1 cellular context compared by ENCODE assay signal in genomic region chr7:73623798-73624668, GRCh38.
TF ChIP-seq lines count a peak whose summit lies in the region.

Gene MLXIPL (minus strand): TSS chr7:73624522. CDS start chr7:73624492, 30 bp downstream.

TF ChIP-seq in K562, 482 proteins besides CTCF, POLR2A, EP300 and RAD21 (continued from another document and continues in another):
- TF ChIP-seq ARID4B (CRISPR knock-in tag; IDR thresholded peaks at IDR 0.05) (peak; percentile 39; the same call in 1 of the 2 replicates), CBFA2T2 (conservative IDR thresholded peaks at IDR 0.05) (no peak), ZNF253 (CRISPR knock-in tag; conservative IDR thresholded peaks at IDR 0.05) (no peak), DLX4 (CRISPR knock-in tag; IDR thresholded peaks at IDR 0.05) (no peak), ESRRB (CRISPR knock-in tag; IDR thresholded peaks at IDR 0.05; ENCODE audit: borderline replicate concordance) (no peak), POLR2H (tag; IDR thresholded peaks at IDR 0.05; ENCODE audit: low read depth) (no peak), HIVEP1 (CRISPR knock-in tag; IDR thresholded peaks at IDR 0.05) (no peak), NRF1 (conservative IDR thresholded peaks at IDR 0.05 in 1 of 2, IDR thresholded peaks at IDR 0.05 in 1 of 2) (peak; percentile 86 to 88), PHF8 (IDR thresholded peaks at IDR 0.05; ENCODE audit: borderline replicate concordance, low read length) (peak; percentile 86; the same call in 1 of the 2 replicates), ZNF347 (CRISPR knock-in tag; IDR thresholded peaks at IDR 0.05; ENCODE audit: low read depth) (no peak), YY1 (IDR thresholded peaks at IDR 0.05; ENCODE audit: borderline replicate concordance in 1 of 3, control insufficient read depth in 1 of 3, extremely low read depth in 1 of 3, insufficient read depth in 3 of 3, insufficient read length in 1 of 3, insufficient replicate concordance in 2 of 3, low read depth in 1 of 3, low read length in 2 of 3) (peak; percentile 56 to 90 (median 81)), ZNF668 (CRISPR knock-in tag; IDR thresholded peaks at IDR 0.05) (peak; percentile 23; the same call in 1 of the 2 replicates), NELFE (IDR thresholded peaks at IDR 0.05; ENCODE audit: insufficient read depth, insufficient read length) (no peak), TBL1XR1 (IDR thresholded peaks at IDR 0.05; ENCODE audit: low read length in 2 of 2) (peak in 1 of 2 experiments; percentile 40; a peak in 1 of 4 replicates), POLR2AphosphoS2 (IDR thresholded peaks at IDR 0.05; ENCODE audit: low read length) (no peak), MBD2 (IDR thresholded peaks at IDR 0.05; ENCODE audit: borderline replicate concordance, low read depth) (peak; percentile 17; the same call in 1 of the 2 replicates), RNF2 (IDR thresholded peaks at IDR 0.05) (peak; percentile 45; the same call in 1 of the 2 replicates), NBN (IDR thresholded peaks at IDR 0.05; ENCODE audit: low read depth) (no peak), CHD2 (IDR thresholded peaks at IDR 0.05; ENCODE audit: low read depth, low read length) (no peak), CREB1 (IDR thresholded peaks at IDR 0.05) (no peak; the same call in 1 of the 2 replicates), CREB1 (CRISPR knock-in tag; IDR thresholded peaks at IDR 0.05) (no peak), IRF1 (CRISPR knock-in tag; IDR thresholded peaks at IDR 0.05; ENCODE audit: borderline replicate concordance) (no peak), VEZF1 (CRISPR knock-in tag; IDR thresholded peaks at IDR 0.05) (peak; percentile 19; the same call in 1 of the 2 replicates), ZNF717 (CRISPR knock-in tag; IDR thresholded peaks at IDR 0.05) (no peak), MECOM (CRISPR knock-in tag; IDR thresholded peaks at IDR 0.05) (no peak), HMGN3 (IDR thresholded peaks at IDR 0.05; ENCODE audit: borderline replicate concordance, extremely low read depth, insufficient read length, low read depth, low read length) (peak; percentile 72), SUPT5H (IDR thresholded peaks at IDR 0.05) (peak; percentile 84), MAZ (CRISPR knock-in tag; conservative IDR thresholded peaks at IDR 0.05 in 1 of 2, IDR thresholded peaks at IDR 0.05 in 1 of 2) (no peak; a peak in 2 of 4 replicates), ZNF57 (CRISPR knock-in tag; IDR thresholded peaks at IDR 0.05) (no peak), ATF7 (IDR thresholded peaks at IDR 0.05) (peak; percentile 35; the same call in 1 of the 2 replicates), ZNF780A (CRISPR knock-in tag; IDR thresholded peaks at IDR 0.05) (no peak), ATF4 (CRISPR knock-in tag; IDR thresholded peaks at IDR 0.05) (no peak), C11orf30 (IDR thresholded peaks at IDR 0.05; ENCODE audit: low read depth) (no peak), MGA (IDR thresholded peaks at IDR 0.05) (peak; percentile 83), CXXC5 (CRISPR knock-in tag; IDR thresholded peaks at IDR 0.05) (peak; percentile 71), ELF4 (CRISPR knock-in tag; IDR thresholded peaks at IDR 0.05) (no peak), E2F4 (CRISPR knock-in tag; IDR thresholded peaks at IDR 0.05; ENCODE audit: low read depth) (no peak), FOXO4 (CRISPR knock-in tag; IDR thresholded peaks at IDR 0.05) (no peak), ZNF311 (CRISPR knock-in tag; IDR thresholded peaks at IDR 0.05) (no peak)
